In the genomic region with DNA sequence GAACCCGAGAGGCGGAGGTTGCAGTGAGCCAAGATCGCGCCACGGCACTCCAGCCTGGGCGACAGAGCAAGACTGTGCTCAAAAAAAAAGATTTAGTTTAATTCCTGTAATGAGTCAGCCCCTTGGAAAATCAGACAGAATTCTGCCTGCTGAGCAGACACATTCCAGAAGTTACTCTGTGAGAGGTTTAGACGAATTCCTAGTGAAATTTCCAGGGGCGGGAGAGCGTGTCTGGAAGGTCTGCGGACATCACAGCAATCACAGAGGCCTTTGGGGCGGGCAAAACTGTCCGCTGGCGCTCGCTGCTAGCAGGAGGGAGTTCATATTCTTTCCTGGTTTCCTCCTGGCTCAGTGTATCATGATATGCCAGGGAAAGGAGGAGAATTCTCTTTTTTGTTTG, we compare ENCODE assay signal across 1 cellular context.
TF ChIP-seq lines count a peak whose summit lies in the region.

No MANE protein-coding gene starts in this region.

TF ChIP-seq in SK-N-SH, 30 proteins besides CTCF, POLR2A, EP300 and RAD21 (continued from another document):
- TF ChIP-seq YY1 (IDR thresholded peaks at IDR 0.05; ENCODE audit: low read depth) (no peak), NRF1 (IDR thresholded peaks at IDR 0.05; ENCODE audit: low read depth, low read length) (no peak), RCOR1 (IDR thresholded peaks at IDR 0.05; ENCODE audit: low read length) (no peak), FOXM1 (IDR thresholded peaks at IDR 0.05; ENCODE audit: low read depth) (no peak), POLR2AphosphoS5 (IDR thresholded peaks at IDR 0.05; ENCODE audit: low read depth, low read length) (no peak), SIN3A (IDR thresholded peaks at IDR 0.05; ENCODE audit: borderline replicate concordance, low read depth, low read length) (no peak), RXRA (IDR thresholded peaks at IDR 0.05; ENCODE audit: borderline replicate concordance, low read depth) (no peak), GABPA (IDR thresholded peaks at IDR 0.05; ENCODE audit: low read depth) (no peak), SMC3 (IDR thresholded peaks at IDR 0.05; ENCODE audit: low read depth, low read length) (no peak), EZH2phosphoT487 (IDR thresholded peaks at IDR 0.05; ENCODE audit: borderline replicate concordance, low read depth) (no peak)
- TF ChIP-seq, protein P1, sequence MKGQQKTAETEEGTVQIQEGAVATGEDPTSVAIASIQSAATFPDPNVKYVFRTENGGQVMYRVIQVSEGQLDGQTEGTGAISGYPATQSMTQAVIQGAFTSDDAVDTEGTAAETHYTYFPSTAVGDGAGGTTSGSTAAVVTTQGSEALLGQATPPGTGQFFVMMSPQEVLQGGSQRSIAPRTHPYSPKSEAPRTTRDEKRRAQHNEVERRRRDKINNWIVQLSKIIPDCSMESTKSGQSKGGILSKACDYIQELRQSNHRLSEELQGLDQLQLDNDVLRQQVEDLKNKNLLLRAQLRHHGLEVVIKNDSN (IDR thresholded peaks at IDR 0.05; ENCODE audit: borderline replicate concordance, low read depth) = no peak
- TF ChIP-seq, protein P2, sequence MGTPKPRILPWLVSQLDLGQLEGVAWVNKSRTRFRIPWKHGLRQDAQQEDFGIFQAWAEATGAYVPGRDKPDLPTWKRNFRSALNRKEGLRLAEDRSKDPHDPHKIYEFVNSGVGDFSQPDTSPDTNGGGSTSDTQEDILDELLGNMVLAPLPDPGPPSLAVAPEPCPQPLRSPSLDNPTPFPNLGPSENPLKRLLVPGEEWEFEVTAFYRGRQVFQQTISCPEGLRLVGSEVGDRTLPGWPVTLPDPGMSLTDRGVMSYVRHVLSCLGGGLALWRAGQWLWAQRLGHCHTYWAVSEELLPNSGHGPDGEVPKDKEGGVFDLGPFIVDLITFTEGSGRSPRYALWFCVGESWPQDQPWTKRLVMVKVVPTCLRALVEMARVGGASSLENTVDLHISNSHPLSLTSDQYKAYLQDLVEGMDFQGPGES (IDR thresholded peaks at IDR 0.05; ENCODE audit: low read depth, low read length) = no peak
